ENCODE assay signal across 10 cellular contexts in the genomic region with DNA sequence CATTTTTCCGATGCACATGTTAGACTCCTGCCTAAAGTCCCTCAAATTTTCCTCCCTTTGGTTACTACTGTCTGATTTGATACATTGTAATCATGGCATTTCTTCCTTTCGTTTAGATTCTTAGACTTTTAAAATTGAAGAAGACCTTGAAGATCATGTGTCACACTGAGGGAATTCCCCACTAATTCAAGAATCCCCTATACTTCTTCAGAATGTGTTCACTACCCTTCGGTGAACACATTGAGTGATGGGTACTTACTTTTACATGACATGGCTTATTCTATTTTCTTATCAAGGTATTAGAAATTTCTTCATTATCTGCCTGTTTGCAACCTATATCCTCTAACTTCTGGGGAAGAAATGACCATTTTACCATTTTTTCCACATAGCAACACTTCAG.
"Had no signal": no experiment of that assay in that cellular context is flagged by ENCODE, and none has a peak within 500 bp of the region (broad histone marks: within the 10 kb centered on the region; RNA-seq: fewer than 3 reads in every experiment).

No MANE protein-coding gene starts in this region.

- H3K4me3 Mint-ChIP-seq: HFFc6, IgD-negative memory B cell had no signal

- H3K36me3 ChIP-seq: HAP-1 had no signal

- H3K27ac Mint-ChIP-seq: HFFc6, IgD-negative memory B cell had no signal

- H3K9me3 Mint-ChIP-seq: IgD-negative memory B cell had no signal

- H3K27ac ChIP-seq: GM23248, HL-60 had no signal

- ATAC-seq: HCT116, HepG2 had no signal

- H3K36me3 Mint-ChIP-seq: IgD-negative memory B cell had no signal

- H3K9me3 ChIP-seq: HAP-1 had no signal

- DNase-seq: GM23248, GOT3, H7, HFFc6, KBM-7 had no signal

- H3K4me3 ChIP-seq: GM23248, HAP-1 had no signal

- H3K4me1 ChIP-seq: HAP-1 had no signal

- H3K27me3 Mint-ChIP-seq: IgD-negative memory B cell had no signal
